ENCODE assay signal across 1 cellular context in genomic region chr5:52807723-52808122, GRCh38.
TF ChIP-seq lines count a peak whose summit lies in the region.

No MANE protein-coding gene starts in this region.

TF ChIP-seq in SK-N-SH treated with all-trans-retinoic acid at 6 μM for 48 hours, 23 proteins besides CTCF, POLR2A, EP300 and RAD21 (continued from another document):
- TF ChIP-seq ZNF70 (CRISPR knock-in tag; IDR thresholded peaks at IDR 0.05) (no peak), GLIS3 (CRISPR knock-in tag; IDR thresholded peaks at IDR 0.05) (0 out of 2 replicates have a peak, but pooled peaks have one; percentile 47)
- TF ChIP-seq, protein P1, sequence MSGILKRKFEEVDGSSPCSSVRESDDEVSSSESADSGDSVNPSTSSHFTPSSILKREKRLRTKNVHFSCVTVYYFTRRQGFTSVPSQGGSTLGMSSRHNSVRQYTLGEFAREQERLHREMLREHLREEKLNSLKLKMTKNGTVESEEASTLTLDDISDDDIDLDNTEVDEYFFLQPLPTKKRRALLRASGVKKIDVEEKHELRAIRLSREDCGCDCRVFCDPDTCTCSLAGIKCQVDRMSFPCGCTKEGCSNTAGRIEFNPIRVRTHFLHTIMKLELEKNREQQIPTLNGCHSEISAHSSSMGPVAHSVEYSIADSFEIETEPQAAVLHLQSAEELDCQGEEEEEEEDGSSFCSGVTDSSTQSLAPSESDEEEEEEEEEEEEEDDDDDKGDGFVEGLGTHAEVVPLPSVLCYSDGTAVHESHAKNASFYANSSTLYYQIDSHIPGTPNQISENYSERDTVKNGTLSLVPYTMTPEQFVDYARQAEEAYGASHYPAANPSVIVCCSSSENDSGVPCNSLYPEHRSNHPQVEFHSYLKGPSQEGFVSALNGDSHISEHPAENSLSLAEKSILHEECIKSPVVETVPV (CRISPR knock-in tag; IDR thresholded peaks at IDR 0.05) = no peak
